12 cellular contexts compared by ENCODE assay signal in genomic region chr15:83919319-83919830, GRCh38.
DNase-seq lines count a peak whose midpoint lies in the region; ATAC-seq and TF ChIP-seq lines count a peak whose summit lies in the region.
"Had no signal": no experiment of that assay in that cellular context is flagged by ENCODE, and none has a peak within 500 bp of the region (broad histone marks: within the 10 kb centered on the region; RNA-seq: fewer than 3 reads in every experiment).

No MANE protein-coding gene starts in this region.

- no peaks in the 10 kb centered on the region for H4K20me1 ChIP-seq in OCI-LY3 (ENCODE audit: insufficient read depth, low read length)

- H3K9me3 Mint-ChIP-seq in activated CD4-positive, alpha-beta T cell treated with anti-CD3 and anti-CD28 coated beads, Interleukin-2, amount 10 ng/mL, durations not matched to agents 24 days and 14 days, result no peaks in the 10 kb centered on the region

- H3K4me3 ChIP-seq in OCI-LY3 (ENCODE audit: low read length), result 0 out of 2 replicates have a peak overlapping the region, but pooled peaks have one; percentile 2
- H3K4me3 ChIP-seq in mucosa of descending colon, result no peak overlapping the region
- no peak overlapping the region for H3K4me3 ChIP-seq in heart left ventricle
- H3K4me3 ChIP-seq: A549, colonic mucosa had no signal

- H3K9me3 ChIP-seq in OCI-LY3 (ENCODE audit: insufficient read depth, low read length), result no peaks in the 10 kb centered on the region
- no peaks in the 10 kb centered on the region for H3K9me3 ChIP-seq in mucosa of descending colon
- H3K9me3 ChIP-seq in heart left ventricle, result no peaks in the 10 kb centered on the region
- H3K9me3 ChIP-seq: A549, colonic mucosa had no signal

- peak overlapping the region; percentile 42 for H3K4me2 ChIP-seq in OCI-LY3 (ENCODE audit: low read length)
- H3K4me2 ChIP-seq: A549 had no signal

- peak overlapping the region; percentile 62 for H3K27ac Mint-ChIP-seq in activated CD4-positive, alpha-beta T cell treated with anti-CD3 and anti-CD28 coated beads, Interleukin-2, amount 10 ng/mL, durations not matched to agents 24 days and 14 days

- H3K36me3 Mint-ChIP-seq in activated CD4-positive, alpha-beta T cell treated with anti-CD3 and anti-CD28 coated beads, Interleukin-2, amount 10 ng/mL, durations not matched to agents 24 days and 14 days (ENCODE audit: low read depth), result no peaks in the 10 kb centered on the region

- H3K27ac ChIP-seq in OCI-LY3 (ENCODE audit: low read length) (no peak overlapping the region), heart left ventricle (peak overlapping the region in 1 of 12 donors; percentile 0)
- H3K27ac ChIP-seq: A549, colonic mucosa had no signal

- peak overlapping the region; percentile 79 for H2AFZ ChIP-seq in OCI-LY3 (ENCODE audit: low read depth, low read length)

- DNase-seq in activated CD4-positive, alpha-beta T cell treated with anti-CD3 and anti-CD28 coated beads, Interleukin-2, amount 10 ng/mL, durations not matched to agents 24 days and 14 days, result peak; percentile 69
- no peak for DNase-seq in activated CD4-positive, alpha-beta T cell treated with anti-CD3 and anti-CD28 coated beads for 1 hour
- peak; percentile 52 for DNase-seq in stimulated activated CD8-positive, alpha-beta memory T cell treated with anti-CD3 and anti-CD28 coated beads, Interleukin-4, amount 100 ng/mL, for 48 hours
- DNase-seq in mucosa of descending colon (no peak), heart left ventricle (no peak), RPMI8226 (no peak)
- DNase-seq: colonic mucosa, IMR-90, nucleus accumbens had no signal

- peaks cover 4% of the 10 kb centered on the region for H3K27me3 Mint-ChIP-seq in activated CD4-positive, alpha-beta T cell treated with anti-CD3 and anti-CD28 coated beads, Interleukin-2, amount 10 ng/mL, durations not matched to agents 24 days and 14 days

- H3K4me1 ChIP-seq in OCI-LY3 (ENCODE audit: low read length) (peaks cover 14% of the 10 kb centered on the region), mucosa of descending colon (ENCODE audit: low read depth) (no peaks in the 10 kb centered on the region), heart left ventricle (no peaks in the 10 kb centered on the region)
- H3K4me1 ChIP-seq: A549, colonic mucosa had no signal

- no peaks in the 10 kb centered on the region for H3K79me2 ChIP-seq in OCI-LY3 (ENCODE audit: low read length)

- H3K27me3 ChIP-seq in OCI-LY3 (ENCODE audit: low read depth, low read length) (no peaks in the 10 kb centered on the region), heart left ventricle (no peaks in the 10 kb centered on the region)
- H3K27me3 ChIP-seq: colonic mucosa had no signal

- peak overlapping the region; percentile 46 for H3K4me3 Mint-ChIP-seq in activated CD4-positive, alpha-beta T cell treated with anti-CD3 and anti-CD28 coated beads, Interleukin-2, amount 10 ng/mL, durations not matched to agents 24 days and 14 days

- ATAC-seq in GM21786 (IDR thresholded peaks at IDR 0.05; ENCODE audit: unreplicated experiment), result peak; percentile 66
- no peak for ATAC-seq in mucosa of descending colon
- ATAC-seq in heart left ventricle, result no peak
- ATAC-seq: A549 had no signal

- no peaks in the 10 kb centered on the region for H3K36me3 ChIP-seq in OCI-LY3 (replicated peaks; ENCODE audit: low read depth, low read length)
- H3K36me3 ChIP-seq in mucosa of descending colon (ENCODE audit: low read depth), result no peaks in the 10 kb centered on the region
- peaks cover 0 to 24% (median 0%) of the 10 kb centered on the region in 9 donors for H3K36me3 ChIP-seq in heart left ventricle
- H3K36me3 ChIP-seq: colonic mucosa had no signal

- no peak for TF ChIP-seq POLR2A in heart left ventricle (IDR thresholded peaks at IDR 0.05)

- TF ChIP-seq CTCF in OCI-LY3 (IDR thresholded peaks at IDR 0.05; ENCODE audit: low read depth, low read length), result no peak
- TF ChIP-seq CTCF in mucosa of descending colon (IDR thresholded peaks at IDR 0.05), result no peak
- TF ChIP-seq CTCF in heart left ventricle (IDR thresholded peaks at IDR 0.05), result no peak

- peaks cover 18% of the 10 kb centered on the region for H3K4me1 Mint-ChIP-seq in activated CD4-positive, alpha-beta T cell treated with anti-CD3 and anti-CD28 coated beads, Interleukin-2, amount 10 ng/mL, durations not matched to agents 24 days and 14 days

- intact Hi-C loops in activated CD4-positive, alpha-beta T cell treated with anti-CD3 and anti-CD28 coated beads, Interleukin-2, amount 10 ng/mL, durations not matched to agents 24 days and 14 days (cut with micrococcal nuclease), result loop anchor here (1.0 kb wide), 1 partner anchor 10 kb away; no protein-coding TSS in a partner anchor
- intact Hi-C loops in mucosa of descending colon (cut with DNase I, micrococcal nuclease) (no loop called here), heart left ventricle (cut with DNase I) (loop anchor here in 1 of 10 donors (10.0 kb wide), 1 partner anchor 45 kb away; no protein-coding TSS in a partner anchor)

- H3K9ac ChIP-seq in OCI-LY3 (ENCODE audit: low read length), result no peak overlapping the region

- 86 to 89% (median 87%) methylated on average over 5 of the region's 5 CpGs for WGBS in heart left ventricle, 4 donors

Comparison
In these comparisons a context has a peak if more than half of its experiments do, and no peak if none do; other contexts are left out.
1. DNase-seq: peak in activated CD4-positive, alpha-beta T cell treated with anti-CD3 and anti-CD28 coated beads, Interleukin-2, amount 10 ng/mL, durations not matched to agents 24 days and 14 days (single experiment) and stimulated activated CD8-positive, alpha-beta memory T cell treated with anti-CD3 and anti-CD28 coated beads, Interleukin-4, amount 100 ng/mL, for 48 hours (single experiment); none in activated CD4-positive, alpha-beta T cell treated with anti-CD3 and anti-CD28 coated beads for 1 hour (single experiment), mucosa of descending colon (0 of 3), heart left ventricle (0 of 5) and RPMI8226 (single experiment).